1 cellular context compared by ENCODE assay signal in the genomic region with DNA sequence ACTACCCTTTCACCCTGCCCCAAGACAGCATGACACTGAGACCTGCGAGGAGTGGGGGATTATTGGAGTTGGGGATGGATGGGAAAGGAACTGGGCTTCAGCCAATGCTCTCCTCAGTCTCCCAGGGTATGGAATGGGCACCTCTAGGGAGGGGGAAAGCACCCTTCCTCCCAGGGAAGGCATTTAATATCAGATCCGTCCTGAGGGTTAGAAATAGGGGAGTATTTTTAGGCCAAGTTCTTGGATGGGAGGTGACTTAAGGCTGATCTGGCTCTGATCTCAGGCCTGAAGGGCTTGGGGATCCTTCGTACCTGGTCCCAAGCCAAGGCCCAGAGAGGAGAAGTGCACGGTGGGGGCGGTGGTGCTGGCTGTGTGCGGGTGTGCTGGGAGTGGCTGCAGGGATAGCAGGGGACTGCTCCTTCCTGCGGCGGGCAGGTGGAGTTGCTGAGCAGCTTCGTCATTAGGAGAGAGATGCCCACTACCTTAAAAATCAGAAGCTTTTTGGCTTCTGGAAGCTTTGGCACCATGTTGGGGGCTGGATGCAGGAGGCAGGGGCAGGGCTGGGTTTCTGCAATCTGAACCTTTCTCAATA.
A peak's percentile ranks its signal among the peaks of the same experiment; 100 is the strongest.
TF ChIP-seq lines count a peak whose summit lies in the region.

No MANE protein-coding gene starts in this region.

TF ChIP-seq in HepG2, 621 proteins besides CTCF, POLR2A, EP300 and RAD21:
- TF ChIP-seq EZH2 (conservative IDR thresholded peaks at IDR 0.05; ENCODE audit: low read depth, low read length) (peak; percentile 95), E2F5 (CRISPR knock-in tag; conservative IDR thresholded peaks at IDR 0.05) (no peak), KMT2A (CRISPR knock-in tag; IDR thresholded peaks at IDR 0.05) (0 out of 2 replicates have a peak, but pooled peaks have one; percentile 29), ZNF572 (CRISPR knock-in tag; IDR thresholded peaks at IDR 0.05) (0 out of 2 replicates have a peak, but pooled peaks have one; percentile 42)
